Comparison of ENCODE assay signal across 1 cellular context in genomic region chr2:215410181-215410931, GRCh38.
TF ChIP-seq lines count a peak whose summit lies in the region.

No MANE protein-coding gene starts in this region.

TF ChIP-seq in SK-N-SH treated with all-trans-retinoic acid at 6 μM for 48 hours, 23 proteins besides CTCF, POLR2A, EP300 and RAD21:
- TF ChIP-seq POU6F1 (CRISPR knock-in tag; IDR thresholded peaks at IDR 0.05; ENCODE audit: borderline replicate concordance, low read depth), result 0 out of 2 replicates have a peak, but pooled peaks have one; percentile 8
